In the genomic region with DNA sequence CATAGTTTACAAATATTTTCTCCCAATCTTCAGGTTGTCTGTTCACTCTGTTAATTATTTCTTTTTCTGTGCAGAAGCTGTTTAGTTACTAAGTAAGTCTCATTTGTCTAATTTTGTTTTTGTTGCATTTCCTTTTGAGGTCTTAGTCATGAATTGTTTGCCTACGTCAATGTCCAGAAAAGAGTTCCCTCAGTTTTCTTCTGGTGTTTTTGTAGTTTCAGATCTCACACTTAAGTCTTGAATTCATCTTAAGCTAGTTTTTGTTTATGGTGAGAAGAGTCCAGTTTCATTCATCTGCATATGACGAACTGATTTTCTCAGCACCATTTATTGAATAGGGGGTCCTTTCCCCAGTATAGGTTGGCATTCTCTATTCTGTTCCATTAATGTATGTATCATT, we compare ENCODE assay signal across 18 cellular contexts.
"Had no signal": no experiment of that assay in that cellular context is flagged by ENCODE, and none has a peak within 500 bp of the region (broad histone marks: within the 10 kb centered on the region; RNA-seq: fewer than 3 reads in every experiment).

No MANE protein-coding gene starts in this region.

- H3K9me3 ChIP-seq: ovary had no signal

- H2AFZ ChIP-seq: hepatocyte, neural progenitor cell had no signal

- H3K4me1 ChIP-seq: neural progenitor cell had no signal

- DNase-seq: effector CD8-positive, alpha-beta T cell; foreskin melanocyte; head of caudate nucleus; left colon; left ventricle myocardium superior; mesenchymal stem cell; midbrain; nucleus accumbens; ovary; right cardiac atrium; small intestine; stimulated activated CD4-positive, alpha-beta T cell treated with anti-CD3 and anti-CD28 coated beads, Interleukin-2, amount 100 ng/mL, for 48 hours; stimulated activated naive CD4-positive, alpha-beta T cell treated with Interleukin-2 at 50 U/mL for 16 hours; trophoblast cell had no signal

- H3K79me2 ChIP-seq: hepatocyte had no signal

- H3K27me3 ChIP-seq: hepatocyte, neural progenitor cell, ovary had no signal

- H3K4me3 ChIP-seq: hepatocyte, lung, neural progenitor cell, ovary had no signal

- H3K36me3 ChIP-seq: neural progenitor cell, ovary had no signal

- ATAC-seq: left colon; left ventricle myocardium superior; natural killer cell treated with Interleukin-12 subunit alpha and Interleukin-12 subunit beta and Interleukin-15 and Interleukin-18, amount 100 ng/mL, for 72 hours; right cardiac atrium had no signal

- H3K9ac ChIP-seq: neural progenitor cell had no signal

- FAIRE-seq: small intestine had no signal

- H3K4me2 ChIP-seq: hepatocyte, neural progenitor cell had no signal

- H3K27ac ChIP-seq: hepatocyte, neural progenitor cell, ovary had no signal
